Comparison of ENCODE assay signal across 1 cellular context in the genomic region with DNA sequence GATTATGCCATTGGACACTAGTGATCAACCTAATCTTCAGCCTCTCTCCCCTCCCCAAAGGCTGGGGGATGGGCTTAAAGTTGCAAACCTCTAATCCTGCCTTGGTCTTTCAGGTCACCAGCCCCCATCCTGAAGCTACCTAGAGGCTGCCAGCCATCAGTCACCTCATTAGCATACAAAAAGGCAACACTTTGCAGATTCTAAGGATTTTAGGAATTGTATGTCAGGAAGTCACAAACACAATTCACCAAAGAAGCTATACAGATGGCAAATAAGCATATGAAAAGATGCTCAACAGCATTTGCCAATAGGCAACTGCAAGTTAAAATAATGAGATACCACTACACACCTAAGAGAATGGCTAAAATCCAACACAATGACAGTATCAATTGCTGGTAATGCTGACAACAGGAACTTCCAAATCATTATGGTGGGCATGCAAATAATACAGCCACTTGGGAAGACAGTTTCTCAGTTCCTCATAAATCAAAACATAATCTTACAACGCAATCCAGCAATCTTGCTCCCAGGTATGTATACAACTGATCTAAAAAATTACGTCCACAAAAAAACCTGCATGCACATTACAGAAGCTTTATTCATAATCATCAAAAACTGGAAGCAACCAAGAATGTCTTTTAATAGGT.
TF ChIP-seq lines count a peak whose summit lies in the region.

No MANE protein-coding gene starts in this region.

TF ChIP-seq in GM12878, 131 proteins besides CTCF, POLR2A, EP300 and RAD21:
- TF ChIP-seq SPI1 (IDR thresholded peaks at IDR 0.05; ENCODE audit: borderline replicate concordance, insufficient read depth, low read depth, low read length) (peak; percentile 50; the same call in 1 of the 2 replicates), IKZF2 (IDR thresholded peaks at IDR 0.05) (peak; percentile 36 to 57; a peak in 3 of 4 replicates), PAX5 (IDR thresholded peaks at IDR 0.05; ENCODE audit: borderline replicate concordance, low read depth, low read length) (no peak)
TF ChIP-seq in GM12878: peak in this region for 2.
